ENCODE assay signal across 8 cellular contexts in the genomic region with DNA sequence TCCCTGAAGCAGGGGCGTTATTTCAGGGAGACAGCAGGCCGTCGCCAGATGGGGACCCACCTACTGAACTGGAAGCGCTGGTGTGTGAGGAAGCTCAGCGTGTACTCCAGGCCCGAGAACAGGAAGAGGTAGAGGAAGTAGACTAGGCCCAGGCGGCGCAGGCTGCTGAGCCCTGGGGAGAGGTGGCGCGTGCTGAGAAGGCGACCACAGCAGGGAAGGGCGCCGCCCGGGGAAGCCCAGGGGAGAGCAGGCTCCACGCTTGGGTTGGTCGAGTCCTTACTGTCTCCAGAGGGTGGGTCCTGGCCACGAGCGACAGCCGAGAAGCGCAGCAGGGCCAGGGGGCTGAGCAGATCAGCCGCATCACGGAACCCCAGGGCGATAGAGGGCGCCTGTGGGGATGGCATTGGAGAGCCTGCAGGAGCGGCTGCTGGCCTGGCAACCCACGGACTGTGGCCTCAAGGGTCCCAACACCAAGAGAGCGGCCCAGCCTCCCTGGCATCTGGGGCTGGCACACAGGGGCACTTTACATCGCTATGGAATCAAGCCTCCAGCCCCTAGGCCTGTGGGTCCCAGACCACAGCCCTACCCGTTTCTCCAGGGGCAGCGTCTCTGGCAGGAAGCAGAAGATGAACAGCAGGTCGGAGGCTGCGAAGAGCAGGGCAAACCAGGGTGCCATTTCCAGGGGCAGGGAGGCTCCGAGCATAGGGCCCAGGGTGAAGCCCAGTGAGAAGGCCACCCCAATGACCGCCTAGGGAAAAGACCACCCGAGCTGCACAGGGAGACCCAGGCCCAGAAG. TPM values are rescaled to one million over a fixed set of nuclear protein-coding genes. Genes with fewer than 3 reads are reported as not detected.
DNase-seq lines count a peak whose midpoint lies in the region; FAIRE-seq and TF ChIP-seq lines count a peak whose summit lies in the region.

No MANE protein-coding gene starts in this region.

- H4K8ac ChIP-seq in H9 (replicated peaks; ENCODE audit: insufficient read length, low read depth, low read length): no peak overlapping the region

- H3K4me3 Mint-ChIP-seq in H9 (peak overlapping the region; percentile 44 to 70; a peak in 2 of 5 replicates), mesothelial cell of epicardium (peak overlapping the region; percentile 46)

- TF ChIP-seq POLR2A in Peyer's patch (IDR thresholded peaks at IDR 0.05): no peak

- H3K23me2 ChIP-seq in H9 (ENCODE audit: insufficient read length, low read depth, low read length, poor library complexity, severe bottlenecking): peaks cover 10% of the 10 kb centered on the region

- peak; percentile 65 for TF ChIP-seq CTCF in GM12864 (IDR thresholded peaks at IDR 0.05; ENCODE audit: low read depth, low read length, missing control alignments)
- peak; percentile 34; the same call in 1 of the 3 replicates for TF ChIP-seq CTCF in H9 (conservative IDR thresholded peaks at IDR 0.05)
- TF ChIP-seq CTCF in Peyer's patch (IDR thresholded peaks at IDR 0.05): peak in 3 of 6 experiments; percentile 3 to 34 (median 14)
- no peak for TF ChIP-seq CTCF in ascending aorta (IDR thresholded peaks at IDR 0.05)
- no peak for TF ChIP-seq CTCF in mesothelial cell of epicardium (IDR thresholded peaks at IDR 0.05; ENCODE audit: unreplicated experiment)

- no peak overlapping the region for H3K4ac ChIP-seq in H9 (ENCODE audit: low read depth, low read length)

- no peak overlapping the region for H3K23ac ChIP-seq in H9 (ENCODE audit: insufficient read length, low read depth, low read length)

- H3K36me3 Mint-ChIP-seq in H9 (ENCODE audit: insufficient read depth in 1 of 3, low read depth in 3 of 3): peaks cover 26 to 59% (median 48%) of the 10 kb centered on the region in 3 experiments; a peak in 6 of 7 replicates
- H3K36me3 Mint-ChIP-seq in mesothelial cell of epicardium: peaks cover 16% of the 10 kb centered on the region

- no peak overlapping the region for H3K18ac ChIP-seq in H9 (ENCODE audit: insufficient read length, low read depth, low read length)

- no peak overlapping the region for H2AK5ac ChIP-seq in H9 (ENCODE audit: insufficient read length, low read length)

- H3K36me3 ChIP-seq in Peyer's patch: peaks cover 0 to 44% (median 0%) of the 10 kb centered on the region in 3 donors
- peaks cover 31 to 49% of the 10 kb centered on the region in 2 donors for H3K36me3 ChIP-seq in ascending aorta

- H3K4me3 ChIP-seq in GM12864 (ENCODE audit: low read depth, low read length) (peak overlapping the region; percentile 74), Peyer's patch (peak overlapping the region in 1 of 4 donors; percentile 15), ascending aorta (no peak overlapping the region)

- H4K91ac ChIP-seq in H9 (ENCODE audit: insufficient read length, low read depth, low read length): no peak overlapping the region

- H2BK12ac ChIP-seq in H9 (ENCODE audit: insufficient read length, low read depth, low read length): no peak overlapping the region

- intact Hi-C loops in ascending aorta (cut with DNase I): loop anchor here (10.0 kb wide), 1 partner anchor 467 kb away; the partner anchor contains the start of gene RNF4

- no peak overlapping the region for H2BK15ac ChIP-seq in H9 (ENCODE audit: low read depth, low read length)

- H3K27me3 ChIP-seq in H9 (ENCODE audit: insufficient read depth, low read length) (no peaks in the 10 kb centered on the region), Peyer's patch (no peaks in the 10 kb centered on the region), ascending aorta (no peaks in the 10 kb centered on the region)

- H3K9ac ChIP-seq in H9 (ENCODE audit: extremely low read depth, insufficient read length, low read length): no peak overlapping the region

- no peak overlapping the region for H3K14ac ChIP-seq in H9 (ENCODE audit: insufficient read depth, low read length)

- no peak overlapping the region for H3K56ac ChIP-seq in H9 (ENCODE audit: insufficient read length, low read depth, low read length)

- H3K9me3 Mint-ChIP-seq in H9: no peaks in the 10 kb centered on the region
- H3K9me3 Mint-ChIP-seq in mesothelial cell of epicardium: no peaks in the 10 kb centered on the region

- no peaks in the 10 kb centered on the region for H3K79me1 ChIP-seq in H9 (ENCODE audit: insufficient read depth, low read depth, low read length, poor library complexity, severe bottlenecking)

- H3K9me3 ChIP-seq in H9 (ENCODE audit: control insufficient read depth, low read depth, low read length) (no peaks in the 10 kb centered on the region), Peyer's patch (no peaks in the 10 kb centered on the region), ascending aorta (no peaks in the 10 kb centered on the region)

- peak; percentile 62 for DNase-seq in GM12864 (ENCODE audit: low read depth)
- DNase-seq in H9: peak; percentile 71
- DNase-seq in Peyer's patch: peak; percentile 64 to 91 (median 88)
- DNase-seq in ascending aorta (ENCODE audit: low spot score in 2 of 2): peak in 1 of 2 donors; percentile 79
- DNase-seq in mesothelial cell of epicardium (ENCODE audit: low spot score in 2 of 2, unreplicated experiment in 2 of 2): peak in 1 of 2 experiments; percentile 17
- no peak for DNase-seq in effector CD4-positive, alpha-beta T cell
- DNase-seq in globus pallidus (ENCODE audit: low spot score): no peak
- DNase-seq in frontal cortex (ENCODE audit: low spot score in 2 of 2): no peak

- no CpG with 5 or more reads among the region's 35 CpGs for WGBS in H9 (ENCODE audit: extremely low coverage, insufficient read length, low lambda C conversion rate)

- H4K5ac ChIP-seq in H9 (ENCODE audit: insufficient read length, low read depth, low read length): no peak overlapping the region

- H4K20me1 ChIP-seq in H9 (ENCODE audit: control insufficient read depth, insufficient read depth, insufficient read length): no peaks in the 10 kb centered on the region

- H2BK5ac ChIP-seq in H9 (ENCODE audit: insufficient read length, low read length): no peak overlapping the region

- H3K27ac ChIP-seq in H9 (ENCODE audit: insufficient read length, low read depth, low read length): no peak overlapping the region
- H3K27ac ChIP-seq in Peyer's patch: peak overlapping the region; percentile 60 to 89 (median 85)
- H3K27ac ChIP-seq in ascending aorta: peak overlapping the region; percentile 77 to 79

- no peak overlapping the region for H2BK20ac ChIP-seq in H9 (ENCODE audit: low read depth, low read length, poor library complexity, severe bottlenecking)

- H3K4me1 ChIP-seq in H9 (ENCODE audit: insufficient read depth, low read length) (no peaks in the 10 kb centered on the region), Peyer's patch (peaks cover 0 to 48% (median 35%) of the 10 kb centered on the region in 4 donors), ascending aorta (peaks cover 0 to 19% of the 10 kb centered on the region in 2 donors)

- H3K79me2 ChIP-seq in H9 (ENCODE audit: insufficient read depth, low read length): no peaks in the 10 kb centered on the region; the same call in 1 of the 2 replicates

- H3K27ac Mint-ChIP-seq in H9 (0 out of 7 replicates have a peak overlapping the region, but pooled peaks of 1 of the 3 experiments have one; percentile 57), mesothelial cell of epicardium (peak overlapping the region; percentile 82)

- FAIRE-seq in frontal cortex (lab: Jason Lieb, UNC): no peak

- no peak overlapping the region for H3T11ph ChIP-seq in H9 (ENCODE audit: low read length)

- no peak overlapping the region for H2BK120ac ChIP-seq in H9 (ENCODE audit: low read depth, low read length, poor library complexity, severe bottlenecking)

- no peak overlapping the region for H2AFZ ChIP-seq in H9 (ENCODE audit: low read length)

- no peaks in the 10 kb centered on the region; the same call in 1 of the 2 replicates for H3K27me3 Mint-ChIP-seq in H9 (ENCODE audit: low read depth)
- no peaks in the 10 kb centered on the region for H3K27me3 Mint-ChIP-seq in mesothelial cell of epicardium (ENCODE audit: low read depth)

- peaks cover 21 to 28% of the 10 kb centered on the region in 2 experiments for H3K4me1 Mint-ChIP-seq in H9
- H3K4me1 Mint-ChIP-seq in mesothelial cell of epicardium: peaks cover 22% of the 10 kb centered on the region

- no peak overlapping the region for H3K4me2 ChIP-seq in H9 (ENCODE audit: insufficient read depth, insufficient read length, low read length)

RNA-seq across cellular contexts. Expression of gene NOP14, which starts 31.2 kb away (rescaled TPM):
- total RNA-seq in H9 (2021): 50.1 and 50.3 TPM in 2 replicates
- total RNA-seq in Peyer's patch: 10 to 100 TPM; 13.0 to 76.7 (median 18.6) TPM
- 12.3 TPM for total RNA-seq in ascending aorta
- 27.3 to 30.5 TPM (median 28.5 TPM) in 3 replicates for total RNA-seq in mesothelial cell of epicardium
- total RNA-seq in frontal cortex: 6.1 TPM

RNA-seq across cellular contexts. Expression of gene GRK4, which starts 31.4 kb away (rescaled TPM):
- 4.3 and 4.8 TPM in 2 replicates for total RNA-seq in H9 (2021)
- 10 to 100 TPM in 1 of 4 donors, 1 to 10 TPM in 2, under 1 TPM in 1; 0.95 to 17.3 (median 1.5) TPM for total RNA-seq in Peyer's patch
- total RNA-seq in ascending aorta: 1.9 TPM
- total RNA-seq in mesothelial cell of epicardium: 16.2 to 18.4 TPM (median 18.3 TPM) in 3 replicates
- 59.5 TPM for total RNA-seq in frontal cortex

Comparison
In these comparisons a context has a peak if more than half of its experiments do, and no peak if none do; other contexts are left out.
1. DNase-seq: peak in GM12864 (single experiment), H9 (single experiment) and Peyer's patch (3 of 3); none in effector CD4-positive, alpha-beta T cell (single experiment), globus pallidus (single experiment) and frontal cortex (0 of 2).
2. CTCF ChIP-seq: peak in GM12864 (single experiment) and H9 (single experiment); none in ascending aorta (0 of 3) and mesothelial cell of epicardium (single experiment).